ENCODE assay signal across 10 cellular contexts in genomic region chr6:97586344-97586743, GRCh38.
DNase-seq lines count a peak whose midpoint lies in the region; ATAC-seq and TF ChIP-seq lines count a peak whose summit lies in the region.
"Had no signal": no experiment of that assay in that cellular context is flagged by ENCODE, and none has a peak within 500 bp of the region (broad histone marks: within the 10 kb centered on the region; RNA-seq: fewer than 3 reads in every experiment).

No MANE protein-coding gene starts in this region.

- H3K4me3 ChIP-seq in IMR-90 (ENCODE audit: insufficient read depth, low read depth, low read length) (no peak overlapping the region), astrocyte of the spinal cord (ENCODE audit: low read depth, low read length) (no peak overlapping the region), psoas muscle (no peak overlapping the region)
- H3K4me3 ChIP-seq: BLaER1 treated with 17β-estradiol and CSF1 and Interleukin-3, amounts not matched to agents 10 nM and 100 nM had no signal

- peaks cover 4 to 27% (median 12%) of the 10 kb centered on the region in 6 donors for H3K9me3 Mint-ChIP-seq in immature natural killer cell

- peak; percentile 43 for DNase-seq in NCI-H748 (lab: John Stamatoyannopoulos, UW; ENCODE audit: unreplicated experiment)
- DNase-seq in NCI-H748 treated with DMSO at 0.1 percent for 48 hours (lab: John Stamatoyannopoulos, UW): no peak
- peak; percentile 49 for DNase-seq in IMR-90
- peak; percentile 20 for DNase-seq in astrocyte of the spinal cord (ENCODE audit: low read depth, low spot score)
- DNase-seq in psoas muscle: no peak
- no peak for DNase-seq in RWPE1 (ENCODE audit: low spot score)
- no peak for DNase-seq in posterior cingulate gyrus
- DNase-seq in immature natural killer cell: no peak
- DNase-seq: activated CD4-positive, alpha-beta T cell treated with anti-CD3 and anti-CD28 coated beads, Interleukin-2, amount 50 U/mL, for 48 hours had no signal

- no peak overlapping the region for H2AFZ ChIP-seq in IMR-90 (replicated peaks; ENCODE audit: low read length, poor library complexity)

- POLR2A ChIA-PET in IMR-90 (lab: Charles Lee; ENCODE audit: unreplicated experiment) (no interaction called here), RWPE1 (lab: Yijun Ruan, JAX; ENCODE audit: low non-redundant PET) (no interaction called here)

- CTCF ChIA-PET in IMR-90 (lab: Yijun Ruan, JAX) (interaction anchor here (0.7 kb wide), 1 partner anchor 115 kb away, joined by 3 read pairs; no protein-coding TSS in a partner anchor), RWPE1 (lab: Yijun Ruan, JAX) (no interaction called here)

- dilution Hi-C loops in IMR-90 (cut with HindIII; ENCODE audit: low sequenced_read_pairs, unreplicated experiment): no loop called here

- H3K18ac ChIP-seq in IMR-90 (ENCODE audit: low read depth, low read length): no peak overlapping the region

- H3K4ac ChIP-seq in IMR-90 (ENCODE audit: low read depth, low read length): no peak overlapping the region

- H2AK5ac ChIP-seq in IMR-90 (ENCODE audit: low read depth, low read length): no peak overlapping the region

- no peak overlapping the region for H3K56ac ChIP-seq in IMR-90 (ENCODE audit: extremely low read depth, insufficient read depth, low read length)

- H2BK5ac ChIP-seq in IMR-90 (ENCODE audit: low read depth, low read length, poor library complexity, severe bottlenecking): no peak overlapping the region

- H3K36me3 ChIP-seq in IMR-90 (ENCODE audit: control insufficient read depth, insufficient read depth, low read length) (no peaks in the 10 kb centered on the region), psoas muscle (ENCODE audit: insufficient read depth in 1 of 2, low read depth in 1 of 2) (no peaks in the 10 kb centered on the region)
- H3K36me3 ChIP-seq: BLaER1 treated with 17β-estradiol and CSF1 and Interleukin-3, amounts not matched to agents 10 nM and 100 nM had no signal

- ATAC-seq in IMR-90 (ENCODE audit: low read depth) (no peak), psoas muscle (peak in 3 of 4 donors; percentile 53 to 72 (median 62))

- no peak overlapping the region for H3K4me2 ChIP-seq in IMR-90 (ENCODE audit: low read depth, low read length)

- no peak overlapping the region for H3K4me3 Mint-ChIP-seq in immature natural killer cell

- no peaks in the 10 kb centered on the region for H4K20me1 ChIP-seq in IMR-90 (ENCODE audit: insufficient read depth, low read length)
- H4K20me1 ChIP-seq: BLaER1 treated with 17β-estradiol and CSF1 and Interleukin-3, amounts not matched to agents 10 nM and 100 nM had no signal

- H2BK15ac ChIP-seq in IMR-90 (ENCODE audit: low read depth, low read length): no peak overlapping the region

- no TSS peak for BruUV-seq in IMR-90 (replicated peaks; lab: Mats Ljungman, UMichigan)

- H3K27me3 Mint-ChIP-seq in immature natural killer cell (ENCODE audit: low read depth in 3 of 3): no peaks in the 10 kb centered on the region

- no peak overlapping the region for H3K14ac ChIP-seq in IMR-90 (replicated peaks; ENCODE audit: low read depth, low read length)

- H4K5ac ChIP-seq in IMR-90 (ENCODE audit: low read depth, low read length): no peak overlapping the region

- no peaks in the 10 kb centered on the region for H3K79me1 ChIP-seq in IMR-90 (ENCODE audit: low read depth in 1 of 2, low read length in 2 of 2)

- H3K4me1 ChIP-seq in IMR-90 (ENCODE audit: control insufficient read depth, insufficient read depth, low read length): no peaks in the 10 kb centered on the region
- no peaks in the 10 kb centered on the region for H3K4me1 ChIP-seq in psoas muscle

- H3K9me1 ChIP-seq in IMR-90 (ENCODE audit: insufficient read depth, low read length): no peaks in the 10 kb centered on the region

- H3K23ac ChIP-seq in IMR-90 (ENCODE audit: low read depth, low read length): no peak overlapping the region

- no peaks in the 10 kb centered on the region for H3K27me3 ChIP-seq in IMR-90 (ENCODE audit: control insufficient read depth, insufficient read depth, low read length)
- no peaks in the 10 kb centered on the region for H3K27me3 ChIP-seq in psoas muscle (ENCODE audit: insufficient read depth in 3 of 3, low read length in 2 of 3)
- H3K27me3 ChIP-seq: BLaER1 treated with 17β-estradiol and CSF1 and Interleukin-3, amounts not matched to agents 10 nM and 100 nM had no signal

- no peak overlapping the region for H4K8ac ChIP-seq in IMR-90 (ENCODE audit: low read depth in 2 of 2, low read length in 2 of 2)

- TF ChIP-seq CTCF in IMR-90 (conservative IDR thresholded peaks at IDR 0.05; ENCODE audit: low read depth, low read length): peak; percentile 41
- TF ChIP-seq CTCF in astrocyte of the spinal cord (IDR thresholded peaks at IDR 0.05; ENCODE audit: low read depth, low read length): peak; percentile 23
- peak; percentile 39 for TF ChIP-seq CTCF in psoas muscle (IDR thresholded peaks at IDR 0.05)
- no peak for TF ChIP-seq CTCF in RWPE1 (conservative IDR thresholded peaks at IDR 0.05; ENCODE audit: low read depth)

- no peak for TF ChIP-seq POLR2A in IMR-90 (IDR thresholded peaks at IDR 0.05; ENCODE audit: low read depth, low read length)

- H3K27ac ChIP-seq in IMR-90 (ENCODE audit: insufficient read depth, low read length) (no peak overlapping the region), psoas muscle (no peak overlapping the region), RWPE1 (no peak overlapping the region)
- H3K27ac ChIP-seq: BLaER1 treated with 17β-estradiol and CSF1 and Interleukin-3, amounts not matched to agents 10 nM and 100 nM had no signal

- no peaks in the 10 kb centered on the region for H3K4me1 Mint-ChIP-seq in immature natural killer cell

- in situ Hi-C loops in IMR-90 (cut with MboI; ENCODE audit: low sequenced_read_pairs): no loop called here
- in situ Hi-C loops in astrocyte of the spinal cord (cut with HindIII; ENCODE audit: low sequenced_read_pairs): no loop called here

- H3K27ac Mint-ChIP-seq in immature natural killer cell: no peak overlapping the region

- H2AK9ac ChIP-seq in IMR-90 (replicated peaks; ENCODE audit: low read depth, low read length, poor library complexity): no peak overlapping the region

- H2BK20ac ChIP-seq in IMR-90 (ENCODE audit: low read depth, low read length): no peak overlapping the region

- no peak overlapping the region for H4K91ac ChIP-seq in IMR-90 (ENCODE audit: insufficient read depth, low read depth, low read length)

- H2BK120ac ChIP-seq in IMR-90 (ENCODE audit: low read depth, low read length): no peak overlapping the region

- no peak overlapping the region for H3K9ac ChIP-seq in IMR-90 (ENCODE audit: low read depth, low read length)
- H3K9ac ChIP-seq: BLaER1 treated with 17β-estradiol and CSF1 and Interleukin-3, amounts not matched to agents 10 nM and 100 nM had no signal

- TF ChIP-seq RAD21 in IMR-90 (IDR thresholded peaks at IDR 0.05; ENCODE audit: low read length): peak; percentile 54

- peaks cover 0 to 3% (median 0%) of the 10 kb centered on the region in 3 donors for H3K36me3 Mint-ChIP-seq in immature natural killer cell

- H3K9me3 ChIP-seq in IMR-90 (ENCODE audit: control insufficient read depth, insufficient read depth, low read length) (no peaks in the 10 kb centered on the region), psoas muscle (no peaks in the 10 kb centered on the region)
- H3K9me3 ChIP-seq: BLaER1 treated with 17β-estradiol and CSF1 and Interleukin-3, amounts not matched to agents 10 nM and 100 nM had no signal

- intact Hi-C loops in IMR-90 (cut with micrococcal nuclease) (loop anchor here (2.0 kb wide), 1 partner anchor 1258 kb away; no protein-coding TSS in a partner anchor), psoas muscle (cut with DNase I) (no loop called here), posterior cingulate gyrus (cut with DNase I) (no loop called here)

TF ChIP-seq in IMR-90, 13 proteins besides CTCF, POLR2A, EP300 and RAD21:
- TF ChIP-seq SMC3 (IDR thresholded peaks at IDR 0.05; ENCODE audit: low read depth, low read length): peak; percentile 31
- TF ChIP-seq MXI1 (IDR thresholded peaks at IDR 0.05; ENCODE audit: borderline replicate concordance, low read depth, low read length): no peak
- no peak for TF ChIP-seq RFX5 (IDR thresholded peaks at IDR 0.05; ENCODE audit: low read depth, low read length)

Comparison
In these comparisons a context has a peak if more than half of its experiments do, and no peak if none do; other contexts are left out.
1. DNase-seq: peak in NCI-H748 (single experiment), IMR-90 (single experiment) and astrocyte of the spinal cord (single experiment); none in NCI-H748 treated with DMSO at 0.1 percent for 48 hours (single experiment), psoas muscle (0 of 2), RWPE1 (single experiment), posterior cingulate gyrus (0 of 10) and immature natural killer cell (0 of 3).